25 cellular contexts compared by ENCODE assay signal in genomic region chr1:176504848-176505553, GRCh38. TPM values are rescaled to one million over a fixed set of nuclear protein-coding genes. Genes with fewer than 3 reads are reported as not detected.
"Had no signal": no experiment of that assay in that cellular context is flagged by ENCODE, and none has a peak within 500 bp of the region (broad histone marks: within the 10 kb centered on the region; RNA-seq: fewer than 3 reads in every experiment).

No MANE protein-coding gene starts in this region.

- H3K4me3 Mint-ChIP-seq: immature natural killer cell, mesothelial cell of epicardium, naive B cell had no signal

- H3K4me3 ChIP-seq: coronary artery, dorsolateral prefrontal cortex, esophagus muscularis mucosa, gastroesophageal sphincter, heart left ventricle, hepatocyte, left lung, lower lobe of right lung, mucosa of descending colon had no signal

- H3K4me1 ChIP-seq: esophagus muscularis mucosa, gastroesophageal sphincter, heart left ventricle, left lung, lower lobe of right lung had no signal

- DNase-seq: dermis blood vessel endothelial cell; dorsolateral prefrontal cortex; effector CD4-positive, alpha-beta T cell; effector memory CD4-positive, alpha-beta T cell; foreskin keratinocyte; heart left ventricle; hypothalamus; immature natural killer cell; islet precursor cell; kidney; kidney glomerular epithelial cell; left colon; left lung; lower lobe of right lung; mesenchymal stem cell; mucosa of descending colon; naive B cell had no signal

- H3K4me2 ChIP-seq: hepatocyte had no signal

- FAIRE-seq: colon, endothelial cell of umbilical vein, frontal cortex, kidney had no signal

- ATAC-seq: foreskin keratinocyte, gastroesophageal sphincter, heart left ventricle, left colon, left lung, lower lobe of right lung, mucosa of descending colon had no signal

- H3K27me3 ChIP-seq: dorsolateral prefrontal cortex, esophagus muscularis mucosa, gastroesophageal sphincter, heart left ventricle, hepatocyte, left lung had no signal

- H3K79me2 ChIP-seq: hepatocyte had no signal

- H3K36me3 Mint-ChIP-seq: immature natural killer cell, mesothelial cell of epicardium, naive B cell had no signal

- H3K9me3 ChIP-seq: esophagus muscularis mucosa, gastroesophageal sphincter, heart left ventricle, left lung, lower lobe of right lung, mucosa of descending colon had no signal

- H3K27ac Mint-ChIP-seq: immature natural killer cell, mesothelial cell of epicardium, naive B cell had no signal

- H3K27ac ChIP-seq: coronary artery, dorsolateral prefrontal cortex, esophagus muscularis mucosa, foreskin keratinocyte, gastroesophageal sphincter, heart left ventricle, hepatocyte, left lung, lower lobe of right lung had no signal

- H3K36me3 ChIP-seq: esophagus muscularis mucosa, gastroesophageal sphincter, heart left ventricle, left lung, lower lobe of right lung had no signal

- H2AFZ ChIP-seq: hepatocyte had no signal

- H3K4me1 Mint-ChIP-seq: immature natural killer cell, mesothelial cell of epicardium, naive B cell had no signal

RNA-seq across cellular contexts. Expression of gene PAPPA2, which starts 42.0 kb away (rescaled TPM):
- total RNA-seq: endothelial cell of umbilical vein had no signal
